In the genomic region with DNA sequence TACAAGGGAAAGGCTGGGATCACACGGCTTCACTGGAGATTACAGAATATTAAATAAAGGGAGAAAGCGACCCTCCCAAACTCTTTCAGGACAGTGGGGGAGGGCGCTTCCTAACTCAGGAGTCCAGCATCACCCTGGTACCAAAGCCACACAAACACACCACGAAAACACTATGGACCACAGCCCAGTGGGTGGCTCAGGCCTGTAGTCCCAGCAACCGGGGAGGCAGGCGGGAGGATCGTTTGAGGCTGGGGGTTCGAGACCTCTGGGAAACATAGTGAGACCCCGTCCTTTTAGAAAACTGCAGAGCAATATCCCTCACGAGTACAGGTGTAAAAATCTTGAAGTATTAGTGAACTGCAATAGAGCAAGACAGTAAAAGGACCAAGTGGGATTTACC, we compare ENCODE assay signal across 20 cellular contexts. TPM values are rescaled to one million over a fixed set of nuclear protein-coding genes. Genes with fewer than 3 reads are reported as not detected.
"Had no signal": no experiment of that assay in that cellular context is flagged by ENCODE, and none has a peak within 500 bp of the region (broad histone marks: within the 10 kb centered on the region; RNA-seq: fewer than 3 reads in every experiment).

No MANE protein-coding gene starts in this region.

- H3K9me3 ChIP-seq: gastrocnemius medialis, heart right ventricle, suprapubic skin, thyroid gland, vagina had no signal

- ATAC-seq: gastrocnemius medialis; naive thymus-derived CD4-positive, alpha-beta T cell; sciatic nerve; stimulated activated naive CD8-positive, alpha-beta T cell treated with anti-CD3 and anti-CD28 coated beads, Interleukin-15, Interleukin-2, amounts not matched to agents 100 U/mL and 50 U/mL, for 24 hours had no signal

- FAIRE-seq: endometrium, islet of Langerhans had no signal

- H3K4me3 Mint-ChIP-seq: naive thymus-derived CD4-positive, alpha-beta T cell; nephron progenitor cell; type B pancreatic cell had no signal

- H3K27ac ChIP-seq: gastrocnemius medialis, heart right ventricle, skin epidermis, suprapubic skin, thyroid gland, vagina had no signal

- H3K27ac Mint-ChIP-seq: nephron progenitor cell, type B pancreatic cell had no signal

- H3K27me3 ChIP-seq: gastrocnemius medialis, heart right ventricle, suprapubic skin, thyroid gland, vagina had no signal

- H3K9me3 Mint-ChIP-seq: nephron progenitor cell, type B pancreatic cell had no signal

- H3K36me3 ChIP-seq: gastrocnemius medialis had no signal

- H3K27me3 Mint-ChIP-seq: type B pancreatic cell had no signal

- H3K4me1 Mint-ChIP-seq: nephron progenitor cell had no signal

- H3K4me3 ChIP-seq: gastrocnemius medialis, heart right ventricle, lung, skin epidermis, suprapubic skin, thyroid gland, vagina had no signal

- H3K4me1 ChIP-seq: gastrocnemius medialis had no signal

- DNase-seq: effector memory CD4-positive, alpha-beta T cell; gastrocnemius medialis; heart right ventricle; hypothalamus; mesendoderm; naive thymus-derived CD4-positive, alpha-beta T cell; nephron progenitor cell; stimulated activated CD4-positive, alpha-beta T cell treated with anti-CD3 and anti-CD28 coated beads, Interleukin-12 subunit alpha, Interleukin-12 subunit beta, amount 100 ng/mL, for 4 hours; stimulated activated naive CD8-positive, alpha-beta T cell treated with anti-CD3 and anti-CD28 coated beads, Interleukin-15, Interleukin-2, amounts not matched to agents 100 U/mL and 50 U/mL, for 24 hours; thyroid gland had no signal

- H3K36me3 Mint-ChIP-seq: type B pancreatic cell had no signal

RNA-seq across cellular contexts. Expression of gene TRIM17, which starts 26.0 kb away (rescaled TPM):
- total RNA-seq: gastrocnemius medialis, left lobe of liver, pulmonary artery endothelial cell had no signal
